Comparison of ENCODE assay signal across 1 cellular context in the genomic region with DNA sequence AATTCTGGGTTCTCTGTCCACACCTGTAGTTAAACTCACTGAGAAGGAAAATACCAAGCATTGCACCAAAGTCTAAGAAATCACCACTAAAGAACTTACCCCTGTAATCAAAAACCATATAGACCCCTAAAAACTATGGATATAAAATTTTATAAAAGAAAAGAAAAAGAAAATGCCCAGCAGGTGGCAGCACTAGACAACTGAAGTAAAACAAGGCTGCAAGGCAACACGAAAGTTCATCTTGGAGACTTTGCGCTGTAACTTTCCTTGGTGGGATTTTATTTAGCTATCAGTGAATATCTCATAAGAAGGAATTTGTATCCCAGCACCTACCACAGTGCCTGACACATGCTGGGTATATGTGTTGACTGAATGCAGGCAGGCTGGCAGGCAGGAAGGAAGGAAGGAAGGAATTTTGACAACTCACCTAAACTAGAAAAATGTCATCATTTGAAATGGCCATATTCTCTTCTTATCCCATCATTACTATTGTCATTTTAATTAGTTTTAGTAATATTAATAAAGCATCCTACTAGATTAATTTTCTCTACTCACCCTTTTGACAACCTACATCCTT.
TF ChIP-seq lines count a peak whose summit lies in the region.

No MANE protein-coding gene starts in this region.

TF ChIP-seq in IMR-90, 13 proteins besides CTCF, POLR2A, EP300 and RAD21 (continued from another document):
- no peak for TF ChIP-seq CHD1 (IDR thresholded peaks at IDR 0.05; ENCODE audit: low read depth, low read length)
